In genomic region chr15:74541494-74542191, GRCh38 we compare ENCODE assay signal across 8 cellular contexts. TPM values are rescaled to one million over a fixed set of nuclear protein-coding genes. Genes with fewer than 3 reads are reported as not detected.
DNase-seq lines count a peak whose midpoint lies in the region; ATAC-seq and TF ChIP-seq lines count a peak whose summit lies in the region.

No MANE protein-coding gene starts in this region.

- H3K27me3 Mint-ChIP-seq in glutamatergic neuron (ENCODE audit: unreplicated experiment) = peaks cover 8% of the 10 kb centered on the region

- TF ChIP-seq CTCF in SK-N-SH (IDR thresholded peaks at IDR 0.05) = no peak
- TF ChIP-seq CTCF in glutamatergic neuron (IDR thresholded peaks at IDR 0.05; ENCODE audit: partially characterized antibody, unreplicated experiment) = no peak

- H3K4me1 Mint-ChIP-seq in glutamatergic neuron (ENCODE audit: low read depth, unreplicated experiment) = peaks cover 32% of the 10 kb centered on the region

- DNase-seq in SK-N-SH (peak; percentile 68), RKO (ENCODE audit: low spot score) (peak; percentile 80), glutamatergic neuron (peak; percentile 24), renal cortical epithelial cell (ENCODE audit: low read depth) (peak; percentile 66), T1000 (lab: John Stamatoyannopoulos, UW) (no peak)
- peak; percentile 51 for DNase-seq in activated effector memory CD4-positive, alpha-beta T cell treated with Interleukin-2 at 50 U/mL for 16 hours

- peaks cover 27% of the 10 kb centered on the region for H3F3A ChIP-seq in SK-N-SH (replicated peaks; ENCODE audit: insufficient read depth)

- no peaks in the 10 kb centered on the region for H3K36me3 Mint-ChIP-seq in glutamatergic neuron (ENCODE audit: unreplicated experiment)

- H2AFZ ChIP-seq in SK-N-SH (ENCODE audit: low read depth) = peak overlapping the region; percentile 93; the same call in 1 of the 2 replicates

- no peaks in the 10 kb centered on the region for H3K9me3 ChIP-seq in SK-N-SH

- POLR2A ChIA-PET in SK-N-SH (lab: Yijun Ruan, JAX) = interaction anchor here (0.6 to 2.7 kb wide), 5 partner anchors 29 to 74 kb away, joined by 3 to 21 read pairs (median 4); partner anchors contain the start of gene CLK3

- peaks cover 11% of the 10 kb centered on the region; the same call in 1 of the 2 replicates for H3K79me2 ChIP-seq in SK-N-SH (ENCODE audit: insufficient read depth)

- H3K4me3 ChIP-seq in SK-N-SH (ENCODE audit: low read depth in 2 of 2, low read length in 1 of 2) = peak overlapping the region; percentile 79 to 86

- CTCF ChIA-PET in SK-N-SH (lab: Yijun Ruan, JAX) = interaction anchor here (1.0 to 1.7 kb wide), 5 partner anchors 74 to 90 kb away, joined by 4 to 8 read pairs (median 6); partner anchors contain the start of gene CLK3

- 5% methylated on average over 21 of the region's 21 CpGs for WGBS in SK-N-SH (ENCODE audit: low lambda C conversion rate)

- peaks cover 3 to 4% of the 10 kb centered on the region in 2 experiments for H3K36me3 ChIP-seq in SK-N-SH (replicated peaks in 1 of 2; ENCODE audit: control insufficient read depth in 1 of 2, insufficient read depth in 2 of 2, low read length in 1 of 2)

- ATAC-seq in SK-N-SH treated with all-trans-retinoic acid at 6 μM for 48 hours (no peak), HG03103 (IDR thresholded peaks at IDR 0.05; ENCODE audit: low read depth, unreplicated experiment) (peak; percentile 42)

- H3K9ac ChIP-seq in SK-N-SH = peak overlapping the region; percentile 68

- peak overlapping the region; percentile 93 for H3K27ac Mint-ChIP-seq in glutamatergic neuron (ENCODE audit: unreplicated experiment)

- peak overlapping the region; percentile 93 for H3K4me2 ChIP-seq in SK-N-SH

- peak overlapping the region; percentile 95 for H3K4me3 Mint-ChIP-seq in glutamatergic neuron (ENCODE audit: unreplicated experiment)

- H3K27me3 ChIP-seq in SK-N-SH (ENCODE audit: insufficient read depth) = no peaks in the 10 kb centered on the region

- TF ChIP-seq RAD21 in SK-N-SH (IDR thresholded peaks at IDR 0.05; ENCODE audit: low read length) = no peak

- H4K20me1 ChIP-seq in SK-N-SH (ENCODE audit: insufficient read depth) = peaks cover 33% of the 10 kb centered on the region

- peak overlapping the region in 1 of 2 experiments; percentile 78; a peak in 2 of 4 replicates for H3K27ac ChIP-seq in SK-N-SH (ENCODE audit: low read depth in 2 of 2, low read length in 1 of 2)

- H3K4me1 ChIP-seq in SK-N-SH (ENCODE audit: control insufficient read depth in 1 of 2, insufficient read depth in 2 of 2, low read depth in 1 of 2, low read length in 1 of 2) = peaks cover 11 to 28% of the 10 kb centered on the region in 2 experiments

- TF ChIP-seq EP300 in SK-N-SH (IDR thresholded peaks at IDR 0.05; ENCODE audit: borderline replicate concordance in 1 of 2, low read depth in 1 of 2, low read length in 1 of 2) = no peak

- H3K9me3 Mint-ChIP-seq in glutamatergic neuron (ENCODE audit: unreplicated experiment) = peaks cover 21% of the 10 kb centered on the region

- no peaks in the 10 kb centered on the region for H3K9me2 ChIP-seq in SK-N-SH

TF ChIP-seq in SK-N-SH, 30 proteins besides CTCF, POLR2A, EP300 and RAD21:
- TF ChIP-seq SIN3A (IDR thresholded peaks at IDR 0.05; ENCODE audit: borderline replicate concordance, low read depth, low read length) (no peak), RXRA (IDR thresholded peaks at IDR 0.05; ENCODE audit: borderline replicate concordance, low read depth) (no peak), CHD2 (IDR thresholded peaks at IDR 0.05; ENCODE audit: low read length, partially characterized antibody) (peak; percentile 7), TCF12 (IDR thresholded peaks at IDR 0.05) (0 out of 2 replicates have a peak, but pooled peaks have one; percentile 12), FOSL2 (IDR thresholded peaks at IDR 0.05; ENCODE audit: borderline replicate concordance, low read depth) (peak; percentile 37; the same call in 1 of the 2 replicates), PBX3 (IDR thresholded peaks at IDR 0.05) (no peak)
TF ChIP-seq in SK-N-SH: peak in this region for 3.

TF ChIP-seq in SK-N-SH treated with all-trans-retinoic acid at 6 μM for 48 hours, 23 proteins besides CTCF, POLR2A, EP300 and RAD21:
- TF ChIP-seq CSDC2 (CRISPR knock-in tag; IDR thresholded peaks at IDR 0.05) (no peak), POU6F1 (CRISPR knock-in tag; IDR thresholded peaks at IDR 0.05; ENCODE audit: borderline replicate concordance, low read depth) (no peak), GLIS3 (CRISPR knock-in tag; IDR thresholded peaks at IDR 0.05) (no peak), ZC3H10 (CRISPR knock-in tag; IDR thresholded peaks at IDR 0.05) (no peak), ESRRG (CRISPR knock-in tag; IDR thresholded peaks at IDR 0.05) (no peak), ZFP30 (CRISPR knock-in tag; IDR thresholded peaks at IDR 0.05) (no peak), CSRNP3 (CRISPR knock-in tag; IDR thresholded peaks at IDR 0.05) (no peak), TSHZ2 (CRISPR knock-in tag; IDR thresholded peaks at IDR 0.05) (no peak), ARNTL (CRISPR knock-in tag; IDR thresholded peaks at IDR 0.05; ENCODE audit: borderline replicate concordance, low read depth) (no peak), ZFP3 (CRISPR knock-in tag; IDR thresholded peaks at IDR 0.05) (no peak), ZNF70 (CRISPR knock-in tag; IDR thresholded peaks at IDR 0.05) (no peak), BACH2 (CRISPR knock-in tag; IDR thresholded peaks at IDR 0.05; ENCODE audit: borderline replicate concordance) (no peak), ZNF565 (CRISPR knock-in tag; conservative IDR thresholded peaks at IDR 0.05; ENCODE audit: low read depth) (no peak)
TF ChIP-seq in SK-N-SH treated with all-trans-retinoic acid at 6 μM for 48 hours: peak in this region for 0.

RNA-seq across cellular contexts. Expression of gene ARID3B, which starts 0.6 kb away (rescaled TPM):
- polyA plus RNA-seq in SK-N-SH (2012; rRNA removed) = 3.0 and 3.7 TPM in 2 replicates
- polyA plus RNA-seq in SK-N-SH (2012; cell fraction: cytosol; rRNA removed) = 1.1 and 1.5 TPM in 2 replicates
- polyA plus RNA-seq in SK-N-SH (2012; cell fraction: nucleus; rRNA removed) = 15.7 and 17.1 TPM in 2 replicates
- total RNA-seq in glutamatergic neuron (ENCODE audit: unreplicated experiment) = 154 TPM
- total RNA-seq in renal cortical epithelial cell = 1.7 and 3.1 TPM in 2 replicates

Comparison
In these comparisons a context has a peak if more than half of its experiments do, and no peak if none do; other contexts are left out.
1. RNA of gene ARID3B, which starts 0.6 kb away (total RNA-seq): 154 TPM in glutamatergic neuron (single experiment); 1.7 to 3.1 TPM in renal cortical epithelial cell; every median in the first group is over 10 times any median in the second.